Comparison of ENCODE assay signal across 1 cellular context in the genomic region with DNA sequence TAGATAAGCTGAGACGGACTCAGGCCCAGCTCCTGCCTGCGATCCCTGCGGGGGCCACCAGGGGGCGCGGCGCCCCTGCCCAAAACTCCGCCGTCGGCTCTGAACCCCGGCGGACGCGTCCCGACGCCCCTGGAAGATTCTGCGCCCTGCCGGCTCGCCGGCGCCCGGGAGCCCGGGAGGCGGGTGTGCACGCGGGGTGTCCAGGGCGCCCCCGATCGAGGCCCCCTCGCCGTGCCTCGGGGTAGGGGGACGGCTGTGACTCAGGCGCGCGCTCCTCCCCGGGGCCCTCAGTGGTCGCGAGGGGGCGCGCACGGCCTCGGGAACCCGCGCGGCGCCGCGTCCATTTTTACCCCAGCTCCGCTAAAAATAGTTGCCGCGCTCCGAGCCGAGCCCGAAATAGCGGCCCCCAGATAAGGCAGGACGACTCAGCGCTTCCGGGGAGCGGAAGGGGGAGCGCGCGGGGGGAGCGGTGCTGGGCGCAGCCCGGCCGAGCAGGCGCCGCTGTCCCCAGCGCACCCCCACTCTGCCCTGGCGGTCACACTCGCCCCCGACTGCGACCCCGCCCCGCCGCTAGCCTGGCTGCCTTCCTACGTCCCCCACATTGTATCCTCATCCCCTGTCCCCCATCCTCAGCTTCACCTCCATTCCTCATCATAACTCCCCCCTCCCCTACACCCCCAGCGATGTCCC.
TF ChIP-seq lines count a peak whose summit lies in the region.

No MANE protein-coding gene starts in this region.

TF ChIP-seq in K562, 482 proteins besides CTCF, POLR2A, EP300 and RAD21 (continued from another document and continues in another):
- TF ChIP-seq, protein P1, sequence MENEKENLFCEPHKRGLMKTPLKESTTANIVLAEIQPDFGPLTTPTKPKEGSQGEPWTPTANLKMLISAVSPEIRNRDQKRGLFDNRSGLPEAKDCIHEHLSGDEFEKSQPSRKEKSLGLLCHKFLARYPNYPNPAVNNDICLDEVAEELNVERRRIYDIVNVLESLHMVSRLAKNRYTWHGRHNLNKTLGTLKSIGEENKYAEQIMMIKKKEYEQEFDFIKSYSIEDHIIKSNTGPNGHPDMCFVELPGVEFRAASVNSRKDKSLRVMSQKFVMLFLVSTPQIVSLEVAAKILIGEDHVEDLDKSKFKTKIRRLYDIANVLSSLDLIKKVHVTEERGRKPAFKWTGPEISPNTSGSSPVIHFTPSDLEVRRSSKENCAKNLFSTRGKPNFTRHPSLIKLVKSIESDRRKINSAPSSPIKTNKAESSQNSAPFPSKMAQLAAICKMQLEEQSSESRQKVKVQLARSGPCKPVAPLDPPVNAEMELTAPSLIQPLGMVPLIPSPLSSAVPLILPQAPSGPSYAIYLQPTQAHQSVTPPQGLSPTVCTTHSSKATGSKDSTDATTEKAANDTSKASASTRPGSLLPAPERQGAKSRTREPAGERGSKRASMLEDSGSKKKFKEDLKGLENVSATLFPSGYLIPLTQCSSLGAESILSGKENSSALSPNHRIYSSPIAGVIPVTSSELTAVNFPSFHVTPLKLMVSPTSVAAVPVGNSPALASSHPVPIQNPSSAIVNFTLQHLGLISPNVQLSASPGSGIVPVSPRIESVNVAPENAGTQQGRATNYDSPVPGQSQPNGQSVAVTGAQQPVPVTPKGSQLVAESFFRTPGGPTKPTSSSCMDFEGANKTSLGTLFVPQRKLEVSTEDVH (IDR thresholded peaks at IDR 0.05; ENCODE audit: low read depth, partially characterized antibody) = peak; percentile 32
- TF ChIP-seq, protein P2, sequence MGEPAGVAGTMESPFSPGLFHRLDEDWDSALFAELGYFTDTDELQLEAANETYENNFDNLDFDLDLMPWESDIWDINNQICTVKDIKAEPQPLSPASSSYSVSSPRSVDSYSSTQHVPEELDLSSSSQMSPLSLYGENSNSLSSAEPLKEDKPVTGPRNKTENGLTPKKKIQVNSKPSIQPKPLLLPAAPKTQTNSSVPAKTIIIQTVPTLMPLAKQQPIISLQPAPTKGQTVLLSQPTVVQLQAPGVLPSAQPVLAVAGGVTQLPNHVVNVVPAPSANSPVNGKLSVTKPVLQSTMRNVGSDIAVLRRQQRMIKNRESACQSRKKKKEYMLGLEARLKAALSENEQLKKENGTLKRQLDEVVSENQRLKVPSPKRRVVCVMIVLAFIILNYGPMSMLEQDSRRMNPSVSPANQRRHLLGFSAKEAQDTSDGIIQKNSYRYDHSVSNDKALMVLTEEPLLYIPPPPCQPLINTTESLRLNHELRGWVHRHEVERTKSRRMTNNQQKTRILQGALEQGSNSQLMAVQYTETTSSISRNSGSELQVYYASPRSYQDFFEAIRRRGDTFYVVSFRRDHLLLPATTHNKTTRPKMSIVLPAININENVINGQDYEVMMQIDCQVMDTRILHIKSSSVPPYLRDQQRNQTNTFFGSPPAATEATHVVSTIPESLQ (CRISPR knock-in tag; IDR thresholded peaks at IDR 0.05) = no peak
- TF ChIP-seq, protein P3, sequence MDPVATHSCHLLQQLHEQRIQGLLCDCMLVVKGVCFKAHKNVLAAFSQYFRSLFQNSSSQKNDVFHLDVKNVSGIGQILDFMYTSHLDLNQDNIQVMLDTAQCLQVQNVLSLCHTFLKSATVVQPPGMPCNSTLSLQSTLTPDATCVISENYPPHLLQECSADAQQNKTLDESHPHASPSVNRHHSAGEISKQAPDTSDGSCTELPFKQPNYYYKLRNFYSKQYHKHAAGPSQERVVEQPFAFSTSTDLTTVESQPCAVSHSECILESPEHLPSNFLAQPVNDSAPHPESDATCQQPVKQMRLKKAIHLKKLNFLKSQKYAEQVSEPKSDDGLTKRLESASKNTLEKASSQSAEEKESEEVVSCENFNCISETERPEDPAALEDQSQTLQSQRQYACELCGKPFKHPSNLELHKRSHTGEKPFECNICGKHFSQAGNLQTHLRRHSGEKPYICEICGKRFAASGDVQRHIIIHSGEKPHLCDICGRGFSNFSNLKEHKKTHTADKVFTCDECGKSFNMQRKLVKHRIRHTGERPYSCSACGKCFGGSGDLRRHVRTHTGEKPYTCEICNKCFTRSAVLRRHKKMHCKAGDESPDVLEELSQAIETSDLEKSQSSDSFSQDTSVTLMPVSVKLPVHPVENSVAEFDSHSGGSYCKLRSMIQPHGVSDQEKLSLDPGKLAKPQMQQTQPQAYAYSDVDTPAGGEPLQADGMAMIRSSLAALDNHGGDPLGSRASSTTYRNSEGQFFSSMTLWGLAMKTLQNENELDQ (CRISPR knock-in tag; IDR thresholded peaks at IDR 0.05; ENCODE audit: borderline replicate concordance) = no peak
- TF ChIP-seq ZKSCAN1 (IDR thresholded peaks at IDR 0.05; ENCODE audit: low read depth, low read length) (0 out of 2 replicates have a peak, but pooled peaks have one; percentile 48), CTBP1 (IDR thresholded peaks at IDR 0.05; ENCODE audit: borderline replicate concordance) (peak; percentile 96), SIN3B (IDR thresholded peaks at IDR 0.05; ENCODE audit: low read depth) (peak; percentile 84), PTBP1 (IDR thresholded peaks at IDR 0.05; ENCODE audit: low read depth, low read length) (no peak), PTTG1 (tag; IDR thresholded peaks at IDR 0.05; ENCODE audit: low read depth) (no peak), TEAD4 (IDR thresholded peaks at IDR 0.05; ENCODE audit: low read length) (peak; percentile 41; the same call in 1 of the 2 replicates), TEAD4 (CRISPR knock-in tag; IDR thresholded peaks at IDR 0.05; ENCODE audit: borderline replicate concordance) (no peak), WHSC1 (IDR thresholded peaks at IDR 0.05; ENCODE audit: low read length) (no peak), RUNX1 (IDR thresholded peaks at IDR 0.05; ENCODE audit: low read depth) (no peak), GABPB1 (CRISPR knock-in tag; IDR thresholded peaks at IDR 0.05) (peak; percentile 91), ESRRA (IDR thresholded peaks at IDR 0.05; ENCODE audit: borderline replicate concordance, low read depth) (peak; percentile 61), SIX5 (IDR thresholded peaks at IDR 0.05; ENCODE audit: borderline replicate concordance in 1 of 2, insufficient read depth in 1 of 2, low read depth in 1 of 2, low read length in 2 of 2) (no peak), ZNF57 (CRISPR knock-in tag; IDR thresholded peaks at IDR 0.05) (no peak), GTF2A2 (tag; IDR thresholded peaks at IDR 0.05) (no peak), THRAP3 (IDR thresholded peaks at IDR 0.05; ENCODE audit: borderline replicate concordance) (no peak), ZNF24 (IDR thresholded peaks at IDR 0.05) (peak; percentile 44; the same call in 1 of the 2 replicates)
- TF ChIP-seq, protein P4, sequence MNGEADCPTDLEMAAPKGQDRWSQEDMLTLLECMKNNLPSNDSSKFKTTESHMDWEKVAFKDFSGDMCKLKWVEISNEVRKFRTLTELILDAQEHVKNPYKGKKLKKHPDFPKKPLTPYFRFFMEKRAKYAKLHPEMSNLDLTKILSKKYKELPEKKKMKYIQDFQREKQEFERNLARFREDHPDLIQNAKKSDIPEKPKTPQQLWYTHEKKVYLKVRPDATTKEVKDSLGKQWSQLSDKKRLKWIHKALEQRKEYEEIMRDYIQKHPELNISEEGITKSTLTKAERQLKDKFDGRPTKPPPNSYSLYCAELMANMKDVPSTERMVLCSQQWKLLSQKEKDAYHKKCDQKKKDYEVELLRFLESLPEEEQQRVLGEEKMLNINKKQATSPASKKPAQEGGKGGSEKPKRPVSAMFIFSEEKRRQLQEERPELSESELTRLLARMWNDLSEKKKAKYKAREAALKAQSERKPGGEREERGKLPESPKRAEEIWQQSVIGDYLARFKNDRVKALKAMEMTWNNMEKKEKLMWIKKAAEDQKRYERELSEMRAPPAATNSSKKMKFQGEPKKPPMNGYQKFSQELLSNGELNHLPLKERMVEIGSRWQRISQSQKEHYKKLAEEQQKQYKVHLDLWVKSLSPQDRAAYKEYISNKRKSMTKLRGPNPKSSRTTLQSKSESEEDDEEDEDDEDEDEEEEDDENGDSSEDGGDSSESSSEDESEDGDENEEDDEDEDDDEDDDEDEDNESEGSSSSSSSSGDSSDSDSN (IDR thresholded peaks at IDR 0.05; ENCODE audit: borderline replicate concordance in 1 of 2, low read depth in 2 of 2, low read length in 2 of 2) = peak; percentile 49 to 90; a peak in 3 of 4 replicates
- TF ChIP-seq, protein P5, sequence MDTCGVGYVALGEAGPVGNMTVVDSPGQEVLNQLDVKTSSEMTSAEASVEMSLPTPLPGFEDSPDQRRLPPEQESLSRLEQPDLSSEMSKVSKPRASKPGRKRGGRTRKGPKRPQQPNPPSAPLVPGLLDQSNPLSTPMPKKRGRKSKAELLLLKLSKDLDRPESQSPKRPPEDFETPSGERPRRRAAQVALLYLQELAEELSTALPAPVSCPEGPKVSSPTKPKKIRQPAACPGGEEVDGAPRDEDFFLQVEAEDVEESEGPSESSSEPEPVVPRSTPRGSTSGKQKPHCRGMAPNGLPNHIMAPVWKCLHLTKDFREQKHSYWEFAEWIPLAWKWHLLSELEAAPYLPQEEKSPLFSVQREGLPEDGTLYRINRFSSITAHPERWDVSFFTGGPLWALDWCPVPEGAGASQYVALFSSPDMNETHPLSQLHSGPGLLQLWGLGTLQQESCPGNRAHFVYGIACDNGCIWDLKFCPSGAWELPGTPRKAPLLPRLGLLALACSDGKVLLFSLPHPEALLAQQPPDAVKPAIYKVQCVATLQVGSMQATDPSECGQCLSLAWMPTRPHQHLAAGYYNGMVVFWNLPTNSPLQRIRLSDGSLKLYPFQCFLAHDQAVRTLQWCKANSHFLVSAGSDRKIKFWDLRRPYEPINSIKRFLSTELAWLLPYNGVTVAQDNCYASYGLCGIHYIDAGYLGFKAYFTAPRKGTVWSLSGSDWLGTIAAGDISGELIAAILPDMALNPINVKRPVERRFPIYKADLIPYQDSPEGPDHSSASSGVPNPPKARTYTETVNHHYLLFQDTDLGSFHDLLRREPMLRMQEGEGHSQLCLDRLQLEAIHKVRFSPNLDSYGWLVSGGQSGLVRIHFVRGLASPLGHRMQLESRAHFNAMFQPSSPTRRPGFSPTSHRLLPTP (IDR thresholded peaks at IDR 0.05; ENCODE audit: borderline replicate concordance, extremely low read depth, insufficient read length) = no peak
- TF ChIP-seq, protein P6, sequence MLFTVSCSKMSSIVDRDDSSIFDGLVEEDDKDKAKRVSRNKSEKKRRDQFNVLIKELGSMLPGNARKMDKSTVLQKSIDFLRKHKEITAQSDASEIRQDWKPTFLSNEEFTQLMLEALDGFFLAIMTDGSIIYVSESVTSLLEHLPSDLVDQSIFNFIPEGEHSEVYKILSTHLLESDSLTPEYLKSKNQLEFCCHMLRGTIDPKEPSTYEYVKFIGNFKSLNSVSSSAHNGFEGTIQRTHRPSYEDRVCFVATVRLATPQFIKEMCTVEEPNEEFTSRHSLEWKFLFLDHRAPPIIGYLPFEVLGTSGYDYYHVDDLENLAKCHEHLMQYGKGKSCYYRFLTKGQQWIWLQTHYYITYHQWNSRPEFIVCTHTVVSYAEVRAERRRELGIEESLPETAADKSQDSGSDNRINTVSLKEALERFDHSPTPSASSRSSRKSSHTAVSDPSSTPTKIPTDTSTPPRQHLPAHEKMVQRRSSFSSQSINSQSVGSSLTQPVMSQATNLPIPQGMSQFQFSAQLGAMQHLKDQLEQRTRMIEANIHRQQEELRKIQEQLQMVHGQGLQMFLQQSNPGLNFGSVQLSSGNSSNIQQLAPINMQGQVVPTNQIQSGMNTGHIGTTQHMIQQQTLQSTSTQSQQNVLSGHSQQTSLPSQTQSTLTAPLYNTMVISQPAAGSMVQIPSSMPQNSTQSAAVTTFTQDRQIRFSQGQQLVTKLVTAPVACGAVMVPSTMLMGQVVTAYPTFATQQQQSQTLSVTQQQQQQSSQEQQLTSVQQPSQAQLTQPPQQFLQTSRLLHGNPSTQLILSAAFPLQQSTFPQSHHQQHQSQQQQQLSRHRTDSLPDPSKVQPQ (CRISPR knock-in tag; IDR thresholded peaks at IDR 0.05; ENCODE audit: borderline replicate concordance) = no peak
- TF ChIP-seq, protein P7, sequence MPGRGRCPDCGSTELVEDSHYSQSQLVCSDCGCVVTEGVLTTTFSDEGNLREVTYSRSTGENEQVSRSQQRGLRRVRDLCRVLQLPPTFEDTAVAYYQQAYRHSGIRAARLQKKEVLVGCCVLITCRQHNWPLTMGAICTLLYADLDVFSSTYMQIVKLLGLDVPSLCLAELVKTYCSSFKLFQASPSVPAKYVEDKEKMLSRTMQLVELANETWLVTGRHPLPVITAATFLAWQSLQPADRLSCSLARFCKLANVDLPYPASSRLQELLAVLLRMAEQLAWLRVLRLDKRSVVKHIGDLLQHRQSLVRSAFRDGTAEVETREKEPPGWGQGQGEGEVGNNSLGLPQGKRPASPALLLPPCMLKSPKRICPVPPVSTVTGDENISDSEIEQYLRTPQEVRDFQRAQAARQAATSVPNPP (IDR thresholded peaks at IDR 0.05; ENCODE audit: borderline replicate concordance, insufficient read depth, insufficient read length) = no peak
- TF ChIP-seq, protein P8, sequence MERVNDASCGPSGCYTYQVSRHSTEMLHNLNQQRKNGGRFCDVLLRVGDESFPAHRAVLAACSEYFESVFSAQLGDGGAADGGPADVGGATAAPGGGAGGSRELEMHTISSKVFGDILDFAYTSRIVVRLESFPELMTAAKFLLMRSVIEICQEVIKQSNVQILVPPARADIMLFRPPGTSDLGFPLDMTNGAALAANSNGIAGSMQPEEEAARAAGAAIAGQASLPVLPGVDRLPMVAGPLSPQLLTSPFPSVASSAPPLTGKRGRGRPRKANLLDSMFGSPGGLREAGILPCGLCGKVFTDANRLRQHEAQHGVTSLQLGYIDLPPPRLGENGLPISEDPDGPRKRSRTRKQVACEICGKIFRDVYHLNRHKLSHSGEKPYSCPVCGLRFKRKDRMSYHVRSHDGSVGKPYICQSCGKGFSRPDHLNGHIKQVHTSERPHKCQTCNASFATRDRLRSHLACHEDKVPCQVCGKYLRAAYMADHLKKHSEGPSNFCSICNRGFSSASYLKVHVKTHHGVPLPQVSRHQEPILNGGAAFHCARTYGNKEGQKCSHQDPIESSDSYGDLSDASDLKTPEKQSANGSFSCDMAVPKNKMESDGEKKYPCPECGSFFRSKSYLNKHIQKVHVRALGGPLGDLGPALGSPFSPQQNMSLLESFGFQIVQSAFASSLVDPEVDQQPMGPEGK (CRISPR knock-in tag; IDR thresholded peaks at IDR 0.05; ENCODE audit: borderline replicate concordance) = no peak
- TF ChIP-seq, protein P9, sequence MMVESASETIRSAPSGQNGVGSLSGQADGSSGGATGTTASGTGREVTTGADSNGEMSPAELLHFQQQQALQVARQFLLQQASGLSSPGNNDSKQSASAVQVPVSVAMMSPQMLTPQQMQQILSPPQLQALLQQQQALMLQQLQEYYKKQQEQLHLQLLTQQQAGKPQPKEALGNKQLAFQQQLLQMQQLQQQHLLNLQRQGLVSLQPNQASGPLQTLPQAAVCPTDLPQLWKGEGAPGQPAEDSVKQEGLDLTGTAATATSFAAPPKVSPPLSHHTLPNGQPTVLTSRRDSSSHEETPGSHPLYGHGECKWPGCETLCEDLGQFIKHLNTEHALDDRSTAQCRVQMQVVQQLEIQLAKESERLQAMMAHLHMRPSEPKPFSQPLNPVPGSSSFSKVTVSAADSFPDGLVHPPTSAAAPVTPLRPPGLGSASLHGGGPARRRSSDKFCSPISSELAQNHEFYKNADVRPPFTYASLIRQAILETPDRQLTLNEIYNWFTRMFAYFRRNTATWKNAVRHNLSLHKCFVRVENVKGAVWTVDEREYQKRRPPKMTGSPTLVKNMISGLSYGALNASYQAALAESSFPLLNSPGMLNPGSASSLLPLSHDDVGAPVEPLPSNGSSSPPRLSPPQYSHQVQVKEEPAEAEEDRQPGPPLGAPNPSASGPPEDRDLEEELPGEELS (CRISPR knock-in tag; IDR thresholded peaks at IDR 0.05; ENCODE audit: borderline replicate concordance) = no peak
